ENCODE assay signal across 1 cellular context in the genomic region with DNA sequence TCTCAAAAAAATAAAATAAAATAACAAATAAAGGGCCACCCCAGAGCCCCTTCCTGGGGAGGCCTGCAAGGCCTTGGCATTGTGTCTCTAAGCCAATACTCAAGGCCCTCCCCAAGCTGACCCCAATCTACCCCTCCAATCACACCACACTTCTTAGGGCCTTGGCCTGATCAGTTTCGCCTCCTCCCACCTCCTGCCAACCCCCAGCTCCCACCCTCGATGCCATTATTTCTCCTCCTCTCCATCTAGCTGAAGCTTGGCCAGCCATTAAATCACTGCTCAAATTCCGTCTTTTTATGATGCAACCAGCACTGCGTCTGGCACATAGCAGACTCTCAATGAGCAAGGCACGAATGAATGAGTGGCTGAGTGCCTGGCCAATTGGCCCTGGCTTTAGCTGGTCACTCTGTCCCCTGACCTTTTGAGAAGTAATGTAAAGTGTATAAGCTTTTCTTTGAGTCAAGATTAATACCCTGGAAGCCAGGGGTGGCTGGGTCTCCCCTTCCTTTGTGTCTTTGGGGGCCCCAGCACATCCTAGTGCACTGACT.
TF ChIP-seq lines count a peak whose summit lies in the region.

No MANE protein-coding gene starts in this region.

TF ChIP-seq in IMR-90, 13 proteins besides CTCF, POLR2A, EP300 and RAD21:
- TF ChIP-seq MAZ (IDR thresholded peaks at IDR 0.05; ENCODE audit: borderline replicate concordance, low read depth, low read length) = no peak
- TF ChIP-seq CHD1 (IDR thresholded peaks at IDR 0.05; ENCODE audit: low read depth, low read length) = no peak
- no peak for TF ChIP-seq NFE2L2 (IDR thresholded peaks at IDR 0.05; ENCODE audit: low read depth, low read length)
- no peak for TF ChIP-seq RFX5 (IDR thresholded peaks at IDR 0.05; ENCODE audit: low read depth, low read length)
- no peak for TF ChIP-seq FOS (IDR thresholded peaks at IDR 0.05; ENCODE audit: low read depth, low read length)
- no peak for TF ChIP-seq BHLHE40 (IDR thresholded peaks at IDR 0.05; ENCODE audit: low read depth, low read length)
- TF ChIP-seq MXI1 (IDR thresholded peaks at IDR 0.05; ENCODE audit: borderline replicate concordance, low read depth, low read length) = no peak
- no peak for TF ChIP-seq CEBPB (IDR thresholded peaks at IDR 0.05; ENCODE audit: low read depth, low read length)
